Comparison of ENCODE assay signal across 30 cellular contexts in genomic region chr12:45281994-45282393, GRCh38.
"Had no signal": no experiment of that assay in that cellular context is flagged by ENCODE, and none has a peak within 500 bp of the region (broad histone marks: within the 10 kb centered on the region; RNA-seq: fewer than 3 reads in every experiment).

No MANE protein-coding gene starts in this region.

- FAIRE-seq: RCC 7860 had no signal

- H3K9me3 ChIP-seq: SJSA1 had no signal

- H3K4me3 ChIP-seq: SJSA1 had no signal

- DNase-seq: activated CD4-positive, alpha-beta T cell treated with anti-CD3 and anti-CD28 coated beads, Interleukin-2, amount 10 ng/mL, durations not matched to agents 24 days and 14 days; activated CD4-positive, alpha-beta T cell treated with anti-CD3 and anti-CD28 coated beads, Interleukin-2, amount 50 U/mL, for 48 hours; activated CD4-positive, CD25-positive, alpha-beta regulatory T cell treated with anti-CD3 and anti-CD28 coated beads, Interleukin-2, amount 50 U/mL, for 72 hours; activated CD8-positive, alpha-beta memory T cell treated with anti-CD3 and anti-CD28 coated beads, Interleukin-2, amount 10 ng/mL, durations not matched to agents 7 days and 5 days; activated effector memory CD4-positive, alpha-beta T cell treated with anti-CD3 and anti-CD28 coated beads, Interleukin-2, amount 50 U/mL, for 16 hours; activated naive CD4-positive, alpha-beta T cell treated with Interleukin-2 at 50 U/mL for 16 hours; activated naive CD8-positive, alpha-beta T cell treated with anti-CD3 and anti-CD28 coated beads, Interleukin-2, amount 50 U/mL, for 24 hours; activated T-cell treated with anti-CD3 and anti-CD28 coated beads, Interleukin-2, amount 50 U/mL, for 24 hours; amygdala; NCI-H1092; NCI-H1417; NCI-H1694; NCI-H2029; NCI-H2107; NCI-H2171 treated with DMSO at 0.1 percent for 48 hours; NCI-H345; NCI-H510A; NCI-H526 treated with DMSO at 0.1 percent for 48 hours; NCI-H82; NK-92 treated with Interleukin-12 subunit alpha and Interleukin-12 subunit beta, amount 100 ng/mL, for 24 hours; OCI-M1; SHP77; T-helper 17 cell; T-helper 9 cell had no signal

- H3K27ac ChIP-seq: KMS-11, SJSA1 had no signal

- ATAC-seq: activated CD8-positive, alpha-beta memory T cell treated with anti-CD3 and anti-CD28 coated beads, Interleukin-2, amount 10 ng/mL, durations not matched to agents 7 days and 5 days; activated naive CD4-positive, alpha-beta T cell treated with anti-CD3 and anti-CD28 coated beads, Interleukin-2, amount 50 U/mL, for 72 hours; activated naive CD8-positive, alpha-beta T cell treated with anti-CD3 and anti-CD28 coated beads, Interleukin-2, amount 50 U/mL, for 24 hours; SK-N-SH treated with all-trans-retinoic acid at 6 μM for 48 hours; T-helper 17 cell; WTC11 had no signal

- H3K9me3 Mint-ChIP-seq: activated naive CD8-positive, alpha-beta T cell treated with anti-CD3 and anti-CD28 coated beads, Interleukin-2, amount 50 U/mL, for 24 hours; activated T-cell treated with anti-CD3 and anti-CD28 coated beads, Interleukin-2, amount 50 U/mL, for 24 hours had no signal

- H3K27ac Mint-ChIP-seq: activated CD4-positive, alpha-beta T cell treated with anti-CD3 and anti-CD28 coated beads, Interleukin-2, amount 10 ng/mL, durations not matched to agents 24 days and 14 days; activated CD8-positive, alpha-beta memory T cell treated with anti-CD3 and anti-CD28 coated beads, Interleukin-2, amount 10 ng/mL, durations not matched to agents 7 days and 5 days; activated naive CD4-positive, alpha-beta T cell treated with anti-CD3 and anti-CD28 coated beads, Interleukin-2, amount 50 U/mL, for 72 hours; activated naive CD8-positive, alpha-beta T cell treated with anti-CD3 and anti-CD28 coated beads, Interleukin-2, amount 50 U/mL, for 24 hours; activated T-cell treated with anti-CD3 and anti-CD28 coated beads, Interleukin-2, amount 50 U/mL, for 24 hours; T-helper 17 cell; WTC11 had no signal

- H3K27me3 ChIP-seq: SJSA1 had no signal

- H3K9ac ChIP-seq: KMS-11 had no signal

- H3K4me2 ChIP-seq: KMS-11 had no signal

- H3K4me1 Mint-ChIP-seq: activated CD4-positive, alpha-beta T cell treated with anti-CD3 and anti-CD28 coated beads, Interleukin-2, amount 10 ng/mL, durations not matched to agents 24 days and 14 days; activated CD8-positive, alpha-beta memory T cell treated with anti-CD3 and anti-CD28 coated beads, Interleukin-2, amount 10 ng/mL, durations not matched to agents 7 days and 5 days; activated naive CD8-positive, alpha-beta T cell treated with anti-CD3 and anti-CD28 coated beads, Interleukin-2, amount 50 U/mL, for 24 hours had no signal

- H3K4me3 Mint-ChIP-seq: activated CD4-positive, alpha-beta T cell treated with anti-CD3 and anti-CD28 coated beads, Interleukin-2, amount 10 ng/mL, durations not matched to agents 24 days and 14 days; activated CD8-positive, alpha-beta memory T cell treated with anti-CD3 and anti-CD28 coated beads, Interleukin-2, amount 10 ng/mL, durations not matched to agents 7 days and 5 days; activated naive CD8-positive, alpha-beta T cell treated with anti-CD3 and anti-CD28 coated beads, Interleukin-2, amount 50 U/mL, for 24 hours; activated T-cell treated with anti-CD3 and anti-CD28 coated beads, Interleukin-2, amount 50 U/mL, for 24 hours; T-helper 17 cell; WTC11 had no signal

- H3K27me3 Mint-ChIP-seq: activated CD4-positive, alpha-beta T cell treated with anti-CD3 and anti-CD28 coated beads, Interleukin-2, amount 10 ng/mL, durations not matched to agents 24 days and 14 days; activated CD8-positive, alpha-beta memory T cell treated with anti-CD3 and anti-CD28 coated beads, Interleukin-2, amount 10 ng/mL, durations not matched to agents 7 days and 5 days; activated naive CD8-positive, alpha-beta T cell treated with anti-CD3 and anti-CD28 coated beads, Interleukin-2, amount 50 U/mL, for 24 hours; activated T-cell treated with anti-CD3 and anti-CD28 coated beads, Interleukin-2, amount 50 U/mL, for 24 hours; T-helper 17 cell had no signal
